ENCODE assay signal across 13 cellular contexts in the genomic region with DNA sequence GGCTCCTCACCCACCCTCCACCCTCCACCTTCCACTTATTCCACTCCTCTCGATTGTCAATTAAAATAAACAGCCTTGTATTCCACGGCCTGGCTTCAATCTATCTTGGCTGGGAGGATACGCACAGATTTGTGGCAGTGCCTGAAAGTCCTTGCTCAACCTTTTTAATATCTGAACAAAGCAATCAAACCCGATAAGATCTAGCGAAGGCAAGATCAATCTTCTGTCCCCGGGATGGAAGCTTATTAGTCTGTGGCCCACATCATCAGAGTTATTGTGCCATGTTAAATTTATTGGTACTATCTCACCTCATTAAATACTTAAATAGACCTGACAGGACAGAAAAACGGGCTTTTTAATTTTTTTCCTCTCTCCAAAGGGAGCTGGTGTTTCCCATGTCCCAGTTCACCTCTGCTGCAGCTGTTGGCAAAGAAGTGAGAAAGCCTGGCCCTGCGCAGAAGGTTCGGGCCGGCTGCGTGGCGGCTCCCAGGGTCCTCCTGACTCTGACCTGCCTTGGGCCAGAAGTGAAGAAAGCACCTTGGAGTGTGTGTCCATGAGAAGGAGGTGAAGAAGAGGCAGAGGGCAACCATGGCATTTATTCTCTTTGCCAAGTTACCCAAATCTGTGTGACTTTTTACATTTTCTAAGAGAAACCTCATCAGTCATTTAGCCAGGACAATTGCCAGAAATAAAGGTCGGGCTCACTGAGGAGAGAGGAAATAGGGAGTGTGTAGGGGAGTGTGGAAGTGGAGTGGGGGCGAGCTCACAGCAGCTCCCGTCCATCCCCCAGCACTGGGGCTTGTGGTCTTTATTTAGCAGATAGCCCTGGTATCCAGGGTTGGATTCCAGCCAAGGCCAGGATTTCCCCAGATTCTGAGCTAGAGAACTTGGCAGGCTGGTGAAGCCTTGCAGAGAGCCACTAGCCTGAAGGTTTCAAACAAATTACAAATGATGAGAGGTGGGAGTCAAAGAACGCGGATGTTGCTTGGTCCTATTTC.
DNase-seq lines count a peak whose midpoint lies in the region; ATAC-seq and TF ChIP-seq lines count a peak whose summit lies in the region.
"Had no signal": no experiment of that assay in that cellular context is flagged by ENCODE, and none has a peak within 500 bp of the region (broad histone marks: within the 10 kb centered on the region; RNA-seq: fewer than 3 reads in every experiment).

No MANE protein-coding gene starts in this region.

- peaks cover 50% of the 10 kb centered on the region for H3K4me1 Mint-ChIP-seq in brain
- H3K4me1 Mint-ChIP-seq: activated CD4-positive, alpha-beta memory T cell treated with anti-CD3 and anti-CD28 coated beads, Interleukin-2, amount 10 ng/mL, durations not matched to agents 7 days and 5 days; activated naive CD4-positive, alpha-beta T cell treated with anti-CD3 and anti-CD28 coated beads, Interleukin-2, amount 50 U/mL, for 24 hours had no signal

- H3K27ac Mint-ChIP-seq in brain = peak overlapping the region in 4 of 5 experiments; percentile 62 to 90 (median 76)
- H3K27ac Mint-ChIP-seq: activated CD4-positive, alpha-beta memory T cell treated with anti-CD3 and anti-CD28 coated beads, Interleukin-2, amount 10 ng/mL, durations not matched to agents 7 days and 5 days; activated naive CD4-positive, alpha-beta T cell treated with anti-CD3 and anti-CD28 coated beads, Interleukin-2, amount 50 U/mL, for 24 hours had no signal

- peak overlapping the region in 1 of 5 experiments; percentile 38 for H3K4me3 Mint-ChIP-seq in brain
- H3K4me3 Mint-ChIP-seq: activated CD4-positive, alpha-beta memory T cell treated with anti-CD3 and anti-CD28 coated beads, Interleukin-2, amount 10 ng/mL, durations not matched to agents 7 days and 5 days; activated naive CD4-positive, alpha-beta T cell treated with anti-CD3 and anti-CD28 coated beads, Interleukin-2, amount 50 U/mL, for 24 hours had no signal

- DNase-seq in Right ventricle myocardium inferior (ENCODE audit: missing footprints) (no peak), cardiac septum (ENCODE audit: low spot score) (no peak), left lobe of liver (ENCODE audit: low spot score) (peak; percentile 59), HUDEP-2 (lab: John Stamatoyannopoulos, UW; ENCODE audit: unreplicated experiment in 76 of 76) (no peak)
- no peak for DNase-seq in activated CD4-positive, alpha-beta T cell treated with anti-CD3 and anti-CD28 coated beads for 1 hour
- no peak for DNase-seq in activated CD4-positive, CD25-positive, alpha-beta regulatory T cell treated with anti-CD3 and anti-CD28 coated beads, Interleukin-2, amount 50 U/mL, for 72 hours
- no peak for DNase-seq in activated naive CD4-positive, alpha-beta T cell treated with anti-CD3 and anti-CD28 coated beads, Interleukin-2, amount 50 U/mL, for 16 hours
- DNase-seq: activated CD4-positive, alpha-beta memory T cell treated with anti-CD3 and anti-CD28 coated beads, Interleukin-2, amount 10 ng/mL, durations not matched to agents 7 days and 5 days; effector CD8-positive, alpha-beta T cell; Kasumi-1; mesendoderm had no signal

- peaks cover 0 to 6% (median 0%) of the 10 kb centered on the region in 5 experiments for H3K9me3 Mint-ChIP-seq in brain
- H3K9me3 Mint-ChIP-seq: activated naive CD4-positive, alpha-beta T cell treated with anti-CD3 and anti-CD28 coated beads, Interleukin-2, amount 50 U/mL, for 24 hours had no signal

- intact Hi-C loops in Right ventricle myocardium inferior (cut with DNase I) = no loop called here
- intact Hi-C loops in cardiac septum (cut with DNase I) = loop anchor here (2.0 kb wide), 1 partner anchor 16 kb away; no protein-coding TSS in a partner anchor

- no peak for TF ChIP-seq CTCF in brain (conservative IDR thresholded peaks at IDR 0.05)

- no peaks in the 10 kb centered on the region for H3K27me3 Mint-ChIP-seq in brain
- H3K27me3 Mint-ChIP-seq: activated CD4-positive, alpha-beta memory T cell treated with anti-CD3 and anti-CD28 coated beads, Interleukin-2, amount 10 ng/mL, durations not matched to agents 7 days and 5 days had no signal

- no peaks in the 10 kb centered on the region for H3K36me3 Mint-ChIP-seq in brain
- H3K36me3 Mint-ChIP-seq: activated naive CD4-positive, alpha-beta T cell treated with anti-CD3 and anti-CD28 coated beads, Interleukin-2, amount 50 U/mL, for 24 hours had no signal

- peak; percentile 67 for ATAC-seq in Right ventricle myocardium inferior
- peak; percentile 67 for ATAC-seq in left lobe of liver
